12 cellular contexts compared by ENCODE assay signal in the genomic region with DNA sequence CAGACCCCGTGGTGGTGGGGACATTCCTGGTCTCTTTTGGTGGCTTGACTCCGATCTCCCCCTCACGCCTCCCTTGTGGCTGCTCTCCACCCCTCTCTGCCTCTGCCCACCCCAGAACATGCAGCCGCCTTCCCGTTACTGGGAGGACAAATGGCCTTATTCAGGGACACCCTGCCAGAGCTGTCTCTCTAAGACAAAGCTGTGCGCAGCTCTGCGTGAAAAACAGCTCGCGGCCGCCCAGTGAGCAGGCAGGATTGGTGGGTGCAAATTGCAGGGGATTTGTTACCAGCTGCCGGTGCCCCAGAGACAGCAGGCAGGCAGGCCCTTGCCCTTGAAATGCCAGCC.
A peak's percentile ranks its signal among the peaks of the same experiment; 100 is the strongest.
DNase-seq lines count a peak whose midpoint lies in the region; ATAC-seq, FAIRE-seq and TF ChIP-seq lines count a peak whose summit lies in the region.
"Had no signal": no experiment of that assay in that cellular context is flagged by ENCODE, and none has a peak within 500 bp of the region (broad histone marks: within the 10 kb centered on the region; RNA-seq: fewer than 3 reads in every experiment).

No MANE protein-coding gene starts in this region.

- no peak overlapping the region for H2AFZ ChIP-seq in astrocyte (ENCODE audit: low read depth, low read length)

- H3K27me3 ChIP-seq in astrocyte (ENCODE audit: insufficient read depth, low read length), result no peaks in the 10 kb centered on the region
- H3K27me3 ChIP-seq in ovary, result no peaks in the 10 kb centered on the region
- H3K27me3 ChIP-seq in upper lobe of right lung, result no peaks in the 10 kb centered on the region
- H3K27me3 ChIP-seq in MG63, result no peaks in the 10 kb centered on the region

- H3K4me2 ChIP-seq in astrocyte (ENCODE audit: low read length), result no peak overlapping the region

- H3K4me3 ChIP-seq in astrocyte (ENCODE audit: insufficient read depth, low read depth, low read length) (no peak overlapping the region), ovary (no peak overlapping the region), upper lobe of right lung (no peak overlapping the region), MG63 (no peak overlapping the region)

- H3K9ac ChIP-seq in astrocyte (ENCODE audit: low read length), result peak overlapping the region; percentile 28

- peaks cover 20% of the 10 kb centered on the region for H3K36me3 Mint-ChIP-seq in astrocyte (ENCODE audit: low read depth, unreplicated experiment)

- 41 to 64% (median 44%) methylated on average over 11 of the region's 11 CpGs for WGBS in ovary, 3 donors

- no peaks in the 10 kb centered on the region for H3K9me3 ChIP-seq in astrocyte (ENCODE audit: insufficient read depth, low read depth, low read length)
- H3K9me3 ChIP-seq in ovary, result no peaks in the 10 kb centered on the region
- no peaks in the 10 kb centered on the region for H3K9me3 ChIP-seq in upper lobe of right lung
- no peaks in the 10 kb centered on the region for H3K9me3 ChIP-seq in MG63

- H4K20me1 ChIP-seq in astrocyte (ENCODE audit: insufficient read depth, low read length), result peaks cover 96% of the 10 kb centered on the region

- peaks cover 40% of the 10 kb centered on the region for H3K4me1 ChIP-seq in astrocyte (ENCODE audit: insufficient read depth, low read length)
- H3K4me1 ChIP-seq in ovary (ENCODE audit: insufficient read depth), result peaks cover 44% of the 10 kb centered on the region
- peaks cover 53% of the 10 kb centered on the region for H3K4me1 ChIP-seq in upper lobe of right lung

- H3K4me3 Mint-ChIP-seq in astrocyte (ENCODE audit: unreplicated experiment), result no peak overlapping the region
- H3K4me3 Mint-ChIP-seq: activated B cell treated with CpG ODN at 0.5 μM for 24 hours had no signal

- H3K4me1 Mint-ChIP-seq in astrocyte (ENCODE audit: low read depth, unreplicated experiment), result peaks cover 28% of the 10 kb centered on the region

- TF ChIP-seq EP300 in ovary (IDR thresholded peaks at IDR 0.05), result no peak

- H3K9me3 Mint-ChIP-seq in astrocyte (ENCODE audit: unreplicated experiment), result no peaks in the 10 kb centered on the region
- H3K9me3 Mint-ChIP-seq: activated B cell treated with CpG ODN at 0.5 μM for 24 hours had no signal

- H3K36me3 ChIP-seq in astrocyte (ENCODE audit: insufficient read depth, low read length) (peaks cover 31% of the 10 kb centered on the region), ovary (no peaks in the 10 kb centered on the region), upper lobe of right lung (peaks cover 24% of the 10 kb centered on the region), MG63 (peaks cover 93% of the 10 kb centered on the region)

- DNase-seq in astrocyte (ENCODE audit: low read depth), result no peak
- peak in 36 of 51 donors; percentile 35 to 85 (median 67) for DNase-seq in hypothalamus (lab: John Stamatoyannopoulos, UW)
- DNase-seq in ovary, result peak in 1 of 5 donors; percentile 53
- no peak for DNase-seq in upper lobe of right lung
- DNase-seq in MG63, result no peak
- no peak for DNase-seq in kidney glomerular epithelial cell (lab: John Stamatoyannopoulos, UW)
- DNase-seq in stimulated activated CD8-positive, alpha-beta memory T cell treated with anti-CD3 and anti-CD28 coated beads, Interleukin-4, amount 100 ng/mL, for 48 hours, result no peak
- DNase-seq: activated B cell treated with CpG ODN at 0.5 μM for 24 hours; activated T-cell treated with anti-CD3 and anti-CD28 coated beads, Interleukin-2, amount 50 U/mL, for 48 hours; DMS153; NCI-H446 treated with DMSO at 0.1 percent for 48 hours; stimulated activated CD4-positive, alpha-beta T cell treated with anti-CD3 and anti-CD28 coated beads, Interleukin-2, amount 100 ng/mL, for 48 hours had no signal

- H3K79me2 ChIP-seq in astrocyte (ENCODE audit: insufficient read depth, low read length), result peaks cover 17% of the 10 kb centered on the region

- ATAC-seq in upper lobe of right lung, result no peak

- H3K27ac Mint-ChIP-seq in astrocyte (ENCODE audit: unreplicated experiment), result no peak overlapping the region
- H3K27ac Mint-ChIP-seq: activated B cell treated with CpG ODN at 0.5 μM for 24 hours had no signal

- no peak for TF ChIP-seq CTCF in astrocyte (IDR thresholded peaks at IDR 0.05; ENCODE audit: insufficient read depth, low read depth, low read length)
- TF ChIP-seq CTCF in ovary (IDR thresholded peaks at IDR 0.05), result no peak
- no peak for TF ChIP-seq CTCF in upper lobe of right lung (IDR thresholded peaks at IDR 0.05)

- no peak for TF ChIP-seq POLR2A in ovary (IDR thresholded peaks at IDR 0.05)

- no peaks in the 10 kb centered on the region for H3K27me3 Mint-ChIP-seq in astrocyte (ENCODE audit: low read depth, unreplicated experiment)

- FAIRE-seq in astrocyte (lab: Jason Lieb, UNC), result no peak

- peak overlapping the region; percentile 2 for H3K27ac ChIP-seq in astrocyte (ENCODE audit: low read depth, low read length)
- peak overlapping the region; percentile 73 to 74 for H3K27ac ChIP-seq in ovary
- peak overlapping the region; percentile 83 for H3K27ac ChIP-seq in upper lobe of right lung

- intact Hi-C loops in ovary (cut with DNase I) (no loop called here), upper lobe of right lung (cut with DNase I) (no loop called here)

Comparison
In these comparisons a context has a peak if more than half of its experiments do, and no peak if none do; other contexts are left out.
1. DNase-seq: peak in hypothalamus (36 of 51); none in astrocyte (single experiment), upper lobe of right lung (single experiment), MG63 (single experiment), kidney glomerular epithelial cell (single experiment) and stimulated activated CD8-positive, alpha-beta memory T cell treated with anti-CD3 and anti-CD28 coated beads, Interleukin-4, amount 100 ng/mL, for 48 hours (single experiment).
2. H3K27ac ChIP-seq: peak in every context shown above with its lines; median percentile 83 in upper lobe of right lung; 74 in ovary; 2 in astrocyte.